5 cellular contexts compared by ENCODE assay signal in genomic region chr9:38377336-38378083, GRCh38. TPM values are rescaled to one million over a fixed set of nuclear protein-coding genes. Genes with fewer than 3 reads are reported as not detected.
"Had no signal": no experiment of that assay in that cellular context is flagged by ENCODE, and none has a peak within 500 bp of the region (broad histone marks: within the 10 kb centered on the region; RNA-seq: fewer than 3 reads in every experiment).

No MANE protein-coding gene starts in this region.

RNA-seq across cellular contexts. Expression of gene IGFBPL1, which starts 46.7 kb away (rescaled TPM):
- total RNA-seq: heart right ventricle; left ventricle myocardium inferior; lower leg skin; naive thymus-derived CD8-positive, alpha-beta T cell; ureter had no signal
- polyA plus RNA-seq: heart right ventricle; naive thymus-derived CD8-positive, alpha-beta T cell had no signal
